In genomic region chr5:140192715-140193428, GRCh38 we compare ENCODE assay signal across 16 cellular contexts. TPM values are rescaled to one million over a fixed set of nuclear protein-coding genes. Genes with fewer than 3 reads are reported as not detected.
A peak's percentile ranks its signal among the peaks of the same experiment; 100 is the strongest.
DNase-seq lines count a peak whose midpoint lies in the region; ATAC-seq and TF ChIP-seq lines count a peak whose summit lies in the region.
"Had no signal": no experiment of that assay in that cellular context is flagged by ENCODE, and none has a peak within 500 bp of the region (broad histone marks: within the 10 kb centered on the region; RNA-seq: fewer than 3 reads in every experiment).

No MANE protein-coding gene starts in this region.

- no peak for TF ChIP-seq CTCF in left ventricle myocardium inferior (IDR thresholded peaks at IDR 0.05; ENCODE audit: borderline replicate concordance)
- TF ChIP-seq CTCF in Panc1 (IDR thresholded peaks at IDR 0.05): no peak
- TF ChIP-seq CTCF in psoas muscle (IDR thresholded peaks at IDR 0.05): no peak
- TF ChIP-seq CTCF in stomach (IDR thresholded peaks at IDR 0.05): no peak
- no peak for TF ChIP-seq CTCF in spleen (IDR thresholded peaks at IDR 0.05 in 8 of 11, conservative IDR thresholded peaks at IDR 0.05 in 3 of 11)

- whole genome bisulfite sequencing in psoas muscle, 3 donors: 95 to 96% (median 96%) methylated on average over 5 of the region's 5 CpGs
- WGBS in stomach, 5 donors: 66 to 81% (median 70%) methylated on average over 5 of the region's 5 CpGs
- 91 to 98% (median 95%) methylated on average over 5 of the region's 5 CpGs for WGBS in spleen, 5 donors

- POLR2A ChIA-PET in Panc1 (lab: Charles Lee): no interaction called here

- H3K9me3 ChIP-seq in left ventricle myocardium inferior (replicated peaks) (no peaks in the 10 kb centered on the region), Panc1 (ENCODE audit: control insufficient read depth, insufficient read depth, low read depth, low read length) (no peaks in the 10 kb centered on the region), psoas muscle (no peaks in the 10 kb centered on the region), stomach (no peaks in the 10 kb centered on the region), spleen (no peaks in the 10 kb centered on the region)
- H3K9me3 ChIP-seq: BLaER1 had no signal

- no TSS peak for BruUV-seq in Panc1 (replicated peaks; lab: Mats Ljungman, UMichigan)

- CTCF ChIA-PET in Panc1 (lab: Charles Lee): no interaction called here

- no peak overlapping the region for H3K4me3 ChIP-seq in left ventricle myocardium inferior
- no peak overlapping the region for H3K4me3 ChIP-seq in Panc1 (ENCODE audit: low read depth in 2 of 2, low read length in 2 of 2)
- no peak overlapping the region for H3K4me3 ChIP-seq in psoas muscle
- no peak overlapping the region for H3K4me3 ChIP-seq in stomach
- no peak overlapping the region for H3K4me3 ChIP-seq in spleen
- H3K4me3 ChIP-seq: BLaER1, GM12878 had no signal

- H3K36me3 ChIP-seq in left ventricle myocardium inferior: peaks cover 9% of the 10 kb centered on the region
- 0 out of 2 replicates have a peak, but pooled peaks cover 2% of the 10 kb centered on the region for H3K36me3 ChIP-seq in Panc1 (ENCODE audit: control insufficient read depth, insufficient read depth, low read length)
- peaks cover 9 to 29% of the 10 kb centered on the region in 2 donors for H3K36me3 ChIP-seq in psoas muscle (ENCODE audit: insufficient read depth in 1 of 2, low read depth in 1 of 2)
- peaks cover 5 to 35% (median 27%) of the 10 kb centered on the region in 4 donors for H3K36me3 ChIP-seq in stomach
- peaks cover 0 to 20% (median 0%) of the 10 kb centered on the region in 6 donors for H3K36me3 ChIP-seq in spleen

- H3K4me1 ChIP-seq in left ventricle myocardium inferior (peaks cover 56% of the 10 kb centered on the region), Panc1 (ENCODE audit: control insufficient read depth, insufficient read depth, low read length) (peaks cover 40% of the 10 kb centered on the region), psoas muscle (peaks cover 51% of the 10 kb centered on the region), stomach (peaks cover 43 to 91% (median 61%) of the 10 kb centered on the region in 4 donors), spleen (peaks cover 0 to 11% (median 0%) of the 10 kb centered on the region in 6 donors)

- peak overlapping the region; percentile 79 for H3K27ac ChIP-seq in left ventricle myocardium inferior (replicated peaks)
- no peak overlapping the region for H3K27ac ChIP-seq in Panc1 (ENCODE audit: low read length)
- peak overlapping the region; percentile 85 for H3K27ac ChIP-seq in psoas muscle
- peak overlapping the region; percentile 58 to 73 (median 68) for H3K27ac ChIP-seq in stomach
- H3K27ac ChIP-seq in spleen: no peak overlapping the region
- H3K27ac ChIP-seq: 22Rv1, BLaER1 had no signal

- intact Hi-C loops in left ventricle myocardium inferior (cut with micrococcal nuclease): no loop called here
- intact Hi-C loops in left cardiac atrium (cut with DNase I): no loop called here
- intact Hi-C loops in Panc1 (cut with micrococcal nuclease; ENCODE audit: unreplicated experiment): no loop called here
- intact Hi-C loops in psoas muscle (cut with DNase I): no loop called here
- intact Hi-C loops in stomach (cut with DNase I; ENCODE audit: low total_unique reads): no loop called here
- intact Hi-C loops in spleen (cut with DNase I; ENCODE audit: low total_unique reads): no loop called here

- in situ Hi-C loops in Panc1 (cut with HindIII; ENCODE audit: low pct_unique_long_range_greater_than_20kb, low sequenced_read_pairs): no loop called here

- TF ChIP-seq POLR2A in stomach (IDR thresholded peaks at IDR 0.05) (no peak), spleen (IDR thresholded peaks at IDR 0.05) (no peak)

- DNase-seq in left ventricle myocardium inferior (no peak), left cardiac atrium (no peak), Panc1 (ENCODE audit: low read depth, low spot score) (no peak), psoas muscle (no peak), stomach (no peak), spleen (no peak)
- no peak for DNase-seq in activated naive CD4-positive, alpha-beta T cell treated with anti-CD3 and anti-CD28 coated beads, Interleukin-2, amount 50 U/mL, for 16 hours
- DNase-seq: CD4-positive, alpha-beta memory T cell; DMS79 treated with DMSO at 0.1 percent for 48 hours; GF-D8; HCEC 1CT; HFFc6 had no signal

- no peak for ATAC-seq in left cardiac atrium
- ATAC-seq in Panc1: peak; percentile 63; the same call in 1 of the 2 replicates
- no peak for ATAC-seq in psoas muscle
- no peak for ATAC-seq in GM18870 (IDR thresholded peaks at IDR 0.05; ENCODE audit: unreplicated experiment)
- ATAC-seq: GM12878 had no signal

- no peak for TF ChIP-seq EP300 in stomach (IDR thresholded peaks at IDR 0.05)

- H3K27me3 ChIP-seq in left ventricle myocardium inferior (ENCODE audit: low read depth) (no peaks in the 10 kb centered on the region), Panc1 (ENCODE audit: control insufficient read depth, insufficient read depth, low read length) (no peaks in the 10 kb centered on the region), psoas muscle (ENCODE audit: insufficient read depth in 3 of 3, low read length in 2 of 3) (no peaks in the 10 kb centered on the region), stomach (no peaks in the 10 kb centered on the region), spleen (replicated peaks in 1 of 7) (no peaks in the 10 kb centered on the region)
- H3K27me3 ChIP-seq: BLaER1 had no signal

RNA-seq across cellular contexts. Expression of gene CYSTM1, which starts 17.9 kb away (rescaled TPM):
- total RNA-seq in left ventricle myocardium inferior (93.3 TPM), left cardiac atrium (10 to 100 TPM; 61.7 to 74.6 TPM), Panc1 (2021; ENCODE audit: unreplicated experiment) (126 TPM), psoas muscle (100 to 1,000 TPM; 193 to 408 (median 285) TPM), stomach (1,000 to 10,000 TPM in 1 of 5 donors, 100 to 1,000 TPM in 3, 10 to 100 TPM in 1; 23.2 to 1,029 (median 220) TPM), spleen (10 to 100 TPM; 28.5 to 78.3 (median 43.2) TPM)
- 185 TPM for polyA plus RNA-seq in Panc1 (2012; ENCODE audit: insufficient read length)
- polyA plus RNA-seq in psoas muscle (100 to 1,000 TPM; 217 to 601 (median 297) TPM), stomach (1,000 to 10,000 TPM in 2 of 3 donors, 100 to 1,000 TPM in 1; 378 to 3,028 (median 2,014) TPM), spleen (10 to 100 TPM; 25.8 to 47.1 (median 33.4) TPM)

Comparison
In these comparisons a context has a peak if more than half of its experiments do, and no peak if none do; other contexts are left out.
1. H3K27ac ChIP-seq: peak in left ventricle myocardium inferior (single experiment), psoas muscle (single experiment) and stomach (5 of 5); none in Panc1 (single experiment) and spleen (0 of 8).